1 cellular context compared by ENCODE assay signal in genomic region chr18:3667255-3668137, GRCh38.
TF ChIP-seq lines count a peak whose summit lies in the region.

No MANE protein-coding gene starts in this region.

TF ChIP-seq in HepG2, 621 proteins besides CTCF, POLR2A, EP300 and RAD21 (continued from another document and continues in another):
- TF ChIP-seq, protein P1, sequence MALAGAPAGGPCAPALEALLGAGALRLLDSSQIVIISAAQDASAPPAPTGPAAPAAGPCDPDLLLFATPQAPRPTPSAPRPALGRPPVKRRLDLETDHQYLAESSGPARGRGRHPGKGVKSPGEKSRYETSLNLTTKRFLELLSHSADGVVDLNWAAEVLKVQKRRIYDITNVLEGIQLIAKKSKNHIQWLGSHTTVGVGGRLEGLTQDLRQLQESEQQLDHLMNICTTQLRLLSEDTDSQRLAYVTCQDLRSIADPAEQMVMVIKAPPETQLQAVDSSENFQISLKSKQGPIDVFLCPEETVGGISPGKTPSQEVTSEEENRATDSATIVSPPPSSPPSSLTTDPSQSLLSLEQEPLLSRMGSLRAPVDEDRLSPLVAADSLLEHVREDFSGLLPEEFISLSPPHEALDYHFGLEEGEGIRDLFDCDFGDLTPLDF (CRISPR knock-in tag; IDR thresholded peaks at IDR 0.05), result no peak
- TF ChIP-seq KLF12 (CRISPR knock-in tag; IDR thresholded peaks at IDR 0.05; ENCODE audit: borderline replicate concordance) (no peak), ZBTB1 (CRISPR knock-in tag; IDR thresholded peaks at IDR 0.05; ENCODE audit: borderline replicate concordance) (no peak), MXD4 (CRISPR knock-in tag; IDR thresholded peaks at IDR 0.05) (no peak), SNAPC2 (CRISPR knock-in tag; IDR thresholded peaks at IDR 0.05) (no peak), ZNF263 (CRISPR knock-in tag; IDR thresholded peaks at IDR 0.05) (no peak), ATM (IDR thresholded peaks at IDR 0.05; ENCODE audit: borderline replicate concordance) (no peak), XRCC5 (optimal IDR thresholded peaks at IDR 0.05; ENCODE audit: low read length) (no peak), ZNF451 (CRISPR knock-in tag; IDR thresholded peaks at IDR 0.05) (no peak), ZBTB49 (CRISPR knock-in tag; IDR thresholded peaks at IDR 0.05; ENCODE audit: borderline replicate concordance) (no peak), FOSL2 (CRISPR knock-in tag; IDR thresholded peaks at IDR 0.05) (no peak), ZNF44 (CRISPR knock-in tag; IDR thresholded peaks at IDR 0.05) (no peak), ZNF496 (CRISPR knock-in tag; IDR thresholded peaks at IDR 0.05; ENCODE audit: insufficient replicate concordance) (no peak), DMAP1 (CRISPR knock-in tag; IDR thresholded peaks at IDR 0.05) (no peak), ZNF430 (CRISPR knock-in tag; IDR thresholded peaks at IDR 0.05) (no peak), MLLT10 (CRISPR knock-in tag; IDR thresholded peaks at IDR 0.05) (no peak), MAFF (IDR thresholded peaks at IDR 0.05; ENCODE audit: low read depth, low read length) (no peak), DNMT3B (CRISPR knock-in tag; conservative IDR thresholded peaks at IDR 0.05) (no peak), IKZF5 (CRISPR knock-in tag; IDR thresholded peaks at IDR 0.05) (no peak), SPEN (CRISPR knock-in tag; IDR thresholded peaks at IDR 0.05; ENCODE audit: low read depth) (no peak), MED1 (CRISPR knock-in tag; IDR thresholded peaks at IDR 0.05) (no peak), BORCS8-MEF2B (CRISPR knock-in tag; IDR thresholded peaks at IDR 0.05) (no peak), NFIB (CRISPR knock-in tag; IDR thresholded peaks at IDR 0.05; ENCODE audit: borderline replicate concordance) (no peak), MIXL1 (CRISPR knock-in tag; IDR thresholded peaks at IDR 0.05) (no peak), KLF11 (CRISPR knock-in tag; IDR thresholded peaks at IDR 0.05) (no peak), CBX2 (IDR thresholded peaks at IDR 0.05; ENCODE audit: low read depth, low read length) (no peak), CBX2 (CRISPR knock-in tag; IDR thresholded peaks at IDR 0.05; ENCODE audit: low read depth) (no peak), POGK (CRISPR knock-in tag; conservative IDR thresholded peaks at IDR 0.05) (no peak), NCOA1 (CRISPR knock-in tag; IDR thresholded peaks at IDR 0.05) (no peak), CHCHD3 (CRISPR knock-in tag; IDR thresholded peaks at IDR 0.05) (no peak), NR3C1 (CRISPR knock-in tag; IDR thresholded peaks at IDR 0.05) (no peak), FOXA1 (IDR thresholded peaks at IDR 0.05) (no peak), FOXA1 (CRISPR knock-in tag; IDR thresholded peaks at IDR 0.05) (peak; percentile 78), HNF4A (CRISPR knock-in tag; IDR thresholded peaks at IDR 0.05) (peak; percentile 41; the same call in 1 of the 2 replicates), TGIF2 (CRISPR knock-in tag; IDR thresholded peaks at IDR 0.05) (no peak), ZNF775 (CRISPR knock-in tag; IDR thresholded peaks at IDR 0.05; ENCODE audit: borderline replicate concordance) (no peak), ZNF703 (CRISPR knock-in tag; IDR thresholded peaks at IDR 0.05; ENCODE audit: borderline replicate concordance) (no peak), NR2F2 (IDR thresholded peaks at IDR 0.05; ENCODE audit: borderline replicate concordance, low read depth) (peak; percentile 47; the same call in 1 of the 2 replicates), ZNF232 (CRISPR knock-in tag; IDR thresholded peaks at IDR 0.05; ENCODE audit: borderline replicate concordance) (no peak), NCOA2 (CRISPR knock-in tag; IDR thresholded peaks at IDR 0.05) (peak; percentile 70), HDAC2 (CRISPR knock-in tag; IDR thresholded peaks at IDR 0.05) (no peak)
- TF ChIP-seq, protein P2, sequence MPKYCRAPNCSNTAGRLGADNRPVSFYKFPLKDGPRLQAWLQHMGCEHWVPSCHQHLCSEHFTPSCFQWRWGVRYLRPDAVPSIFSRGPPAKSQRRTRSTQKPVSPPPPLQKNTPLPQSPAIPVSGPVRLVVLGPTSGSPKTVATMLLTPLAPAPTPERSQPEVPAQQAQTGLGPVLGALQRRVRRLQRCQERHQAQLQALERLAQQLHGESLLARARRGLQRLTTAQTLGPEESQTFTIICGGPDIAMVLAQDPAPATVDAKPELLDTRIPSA (CRISPR knock-in tag; IDR thresholded peaks at IDR 0.05; ENCODE audit: borderline replicate concordance), result no peak
- TF ChIP-seq, protein P3, sequence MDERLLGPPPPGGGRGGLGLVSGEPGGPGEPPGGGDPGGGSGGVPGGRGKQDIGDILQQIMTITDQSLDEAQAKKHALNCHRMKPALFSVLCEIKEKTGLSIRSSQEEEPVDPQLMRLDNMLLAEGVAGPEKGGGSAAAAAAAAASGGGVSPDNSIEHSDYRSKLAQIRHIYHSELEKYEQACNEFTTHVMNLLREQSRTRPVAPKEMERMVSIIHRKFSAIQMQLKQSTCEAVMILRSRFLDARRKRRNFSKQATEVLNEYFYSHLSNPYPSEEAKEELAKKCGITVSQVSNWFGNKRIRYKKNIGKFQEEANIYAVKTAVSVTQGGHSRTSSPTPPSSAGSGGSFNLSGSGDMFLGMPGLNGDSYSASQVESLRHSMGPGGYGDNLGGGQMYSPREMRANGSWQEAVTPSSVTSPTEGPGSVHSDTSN (CRISPR knock-in tag; IDR thresholded peaks at IDR 0.05), result no peak
- TF ChIP-seq, protein P4, sequence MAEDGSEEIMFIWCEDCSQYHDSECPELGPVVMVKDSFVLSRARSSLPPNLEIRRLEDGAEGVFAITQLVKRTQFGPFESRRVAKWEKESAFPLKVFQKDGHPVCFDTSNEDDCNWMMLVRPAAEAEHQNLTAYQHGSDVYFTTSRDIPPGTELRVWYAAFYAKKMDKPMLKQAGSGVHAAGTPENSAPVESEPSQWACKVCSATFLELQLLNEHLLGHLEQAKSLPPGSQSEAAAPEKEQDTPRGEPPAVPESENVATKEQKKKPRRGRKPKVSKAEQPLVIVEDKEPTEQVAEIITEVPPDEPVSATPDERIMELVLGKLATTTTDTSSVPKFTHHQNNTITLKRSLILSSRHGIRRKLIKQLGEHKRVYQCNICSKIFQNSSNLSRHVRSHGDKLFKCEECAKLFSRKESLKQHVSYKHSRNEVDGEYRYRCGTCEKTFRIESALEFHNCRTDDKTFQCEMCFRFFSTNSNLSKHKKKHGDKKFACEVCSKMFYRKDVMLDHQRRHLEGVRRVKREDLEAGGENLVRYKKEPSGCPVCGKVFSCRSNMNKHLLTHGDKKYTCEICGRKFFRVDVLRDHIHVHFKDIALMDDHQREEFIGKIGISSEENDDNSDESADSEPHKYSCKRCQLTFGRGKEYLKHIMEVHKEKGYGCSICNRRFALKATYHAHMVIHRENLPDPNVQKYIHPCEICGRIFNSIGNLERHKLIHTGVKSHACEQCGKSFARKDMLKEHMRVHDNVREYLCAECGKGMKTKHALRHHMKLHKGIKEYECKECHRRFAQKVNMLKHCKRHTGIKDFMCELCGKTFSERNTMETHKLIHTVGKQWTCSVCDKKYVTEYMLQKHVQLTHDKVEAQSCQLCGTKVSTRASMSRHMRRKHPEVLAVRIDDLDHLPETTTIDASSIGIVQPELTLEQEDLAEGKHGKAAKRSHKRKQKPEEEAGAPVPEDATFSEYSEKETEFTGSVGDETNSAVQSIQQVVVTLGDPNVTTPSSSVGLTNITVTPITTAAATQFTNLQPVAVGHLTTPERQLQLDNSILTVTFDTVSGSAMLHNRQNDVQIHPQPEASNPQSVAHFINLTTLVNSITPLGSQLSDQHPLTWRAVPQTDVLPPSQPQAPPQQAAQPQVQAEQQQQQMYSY (CRISPR knock-in tag; IDR thresholded peaks at IDR 0.05), result no peak
- TF ChIP-seq, protein P5, sequence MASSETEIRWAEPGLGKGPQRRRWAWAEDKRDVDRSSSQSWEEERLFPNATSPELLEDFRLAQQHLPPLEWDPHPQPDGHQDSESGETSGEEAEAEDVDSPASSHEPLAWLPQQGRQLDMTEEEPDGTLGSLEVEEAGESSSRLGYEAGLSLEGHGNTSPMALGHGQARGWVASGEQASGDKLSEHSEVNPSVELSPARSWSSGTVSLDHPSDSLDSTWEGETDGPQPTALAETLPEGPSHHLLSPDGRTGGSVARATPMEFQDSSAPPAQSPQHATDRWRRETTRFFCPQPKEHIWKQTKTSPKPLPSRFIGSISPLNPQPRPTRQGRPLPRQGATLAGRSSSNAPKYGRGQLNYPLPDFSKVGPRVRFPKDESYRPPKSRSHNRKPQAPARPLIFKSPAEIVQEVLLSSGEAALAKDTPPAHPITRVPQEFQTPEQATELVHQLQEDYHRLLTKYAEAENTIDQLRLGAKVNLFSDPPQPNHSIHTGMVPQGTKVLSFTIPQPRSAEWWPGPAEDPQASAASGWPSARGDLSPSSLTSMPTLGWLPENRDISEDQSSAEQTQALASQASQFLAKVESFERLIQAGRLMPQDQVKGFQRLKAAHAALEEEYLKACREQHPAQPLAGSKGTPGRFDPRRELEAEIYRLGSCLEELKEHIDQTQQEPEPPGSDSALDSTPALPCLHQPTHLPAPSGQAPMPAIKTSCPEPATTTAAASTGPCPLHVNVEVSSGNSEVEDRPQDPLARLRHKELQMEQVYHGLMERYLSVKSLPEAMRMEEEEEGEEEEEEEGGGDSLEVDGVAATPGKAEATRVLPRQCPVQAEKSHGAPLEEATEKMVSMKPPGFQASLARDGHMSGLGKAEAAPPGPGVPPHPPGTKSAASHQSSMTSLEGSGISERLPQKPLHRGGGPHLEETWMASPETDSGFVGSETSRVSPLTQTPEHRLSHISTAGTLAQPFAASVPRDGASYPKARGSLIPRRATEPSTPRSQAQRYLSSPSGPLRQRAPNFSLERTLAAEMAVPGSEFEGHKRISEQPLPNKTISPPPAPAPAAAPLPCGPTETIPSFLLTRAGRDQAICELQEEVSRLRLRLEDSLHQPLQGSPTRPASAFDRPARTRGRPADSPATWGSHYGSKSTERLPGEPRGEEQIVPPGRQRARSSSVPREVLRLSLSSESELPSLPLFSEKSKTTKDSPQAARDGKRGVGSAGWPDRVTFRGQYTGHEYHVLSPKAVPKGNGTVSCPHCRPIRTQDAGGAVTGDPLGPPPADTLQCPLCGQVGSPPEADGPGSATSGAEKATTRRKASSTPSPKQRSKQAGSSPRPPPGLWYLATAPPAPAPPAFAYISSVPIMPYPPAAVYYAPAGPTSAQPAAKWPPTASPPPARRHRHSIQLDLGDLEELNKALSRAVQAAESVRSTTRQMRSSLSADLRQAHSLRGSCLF (CRISPR knock-in tag; IDR thresholded peaks at IDR 0.05; ENCODE audit: borderline replicate concordance), result no peak
- TF ChIP-seq, protein P6, sequence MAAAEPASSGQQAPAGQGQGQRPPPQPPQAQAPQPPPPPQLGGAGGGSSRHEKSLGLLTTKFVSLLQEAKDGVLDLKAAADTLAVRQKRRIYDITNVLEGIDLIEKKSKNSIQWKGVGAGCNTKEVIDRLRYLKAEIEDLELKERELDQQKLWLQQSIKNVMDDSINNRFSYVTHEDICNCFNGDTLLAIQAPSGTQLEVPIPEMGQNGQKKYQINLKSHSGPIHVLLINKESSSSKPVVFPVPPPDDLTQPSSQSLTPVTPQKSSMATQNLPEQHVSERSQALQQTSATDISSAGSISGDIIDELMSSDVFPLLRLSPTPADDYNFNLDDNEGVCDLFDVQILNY (CRISPR knock-in tag; conservative IDR thresholded peaks at IDR 0.05), result no peak
- TF ChIP-seq, protein P7, sequence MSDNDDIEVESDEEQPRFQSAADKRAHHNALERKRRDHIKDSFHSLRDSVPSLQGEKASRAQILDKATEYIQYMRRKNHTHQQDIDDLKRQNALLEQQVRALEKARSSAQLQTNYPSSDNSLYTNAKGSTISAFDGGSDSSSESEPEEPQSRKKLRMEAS (IDR thresholded peaks at IDR 0.05), result 0 out of 2 replicates have a peak, but pooled peaks have one; percentile 20
- TF ChIP-seq, protein P8, sequence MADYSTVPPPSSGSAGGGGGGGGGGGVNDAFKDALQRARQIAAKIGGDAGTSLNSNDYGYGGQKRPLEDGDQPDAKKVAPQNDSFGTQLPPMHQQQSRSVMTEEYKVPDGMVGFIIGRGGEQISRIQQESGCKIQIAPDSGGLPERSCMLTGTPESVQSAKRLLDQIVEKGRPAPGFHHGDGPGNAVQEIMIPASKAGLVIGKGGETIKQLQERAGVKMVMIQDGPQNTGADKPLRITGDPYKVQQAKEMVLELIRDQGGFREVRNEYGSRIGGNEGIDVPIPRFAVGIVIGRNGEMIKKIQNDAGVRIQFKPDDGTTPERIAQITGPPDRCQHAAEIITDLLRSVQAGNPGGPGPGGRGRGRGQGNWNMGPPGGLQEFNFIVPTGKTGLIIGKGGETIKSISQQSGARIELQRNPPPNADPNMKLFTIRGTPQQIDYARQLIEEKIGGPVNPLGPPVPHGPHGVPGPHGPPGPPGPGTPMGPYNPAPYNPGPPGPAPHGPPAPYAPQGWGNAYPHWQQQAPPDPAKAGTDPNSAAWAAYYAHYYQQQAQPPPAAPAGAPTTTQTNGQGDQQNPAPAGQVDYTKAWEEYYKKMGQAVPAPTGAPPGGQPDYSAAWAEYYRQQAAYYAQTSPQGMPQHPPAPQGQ (CRISPR knock-in tag; IDR thresholded peaks at IDR 0.05; ENCODE audit: borderline replicate concordance), result no peak
